Comparison of ENCODE assay signal across 1 cellular context in the genomic region with DNA sequence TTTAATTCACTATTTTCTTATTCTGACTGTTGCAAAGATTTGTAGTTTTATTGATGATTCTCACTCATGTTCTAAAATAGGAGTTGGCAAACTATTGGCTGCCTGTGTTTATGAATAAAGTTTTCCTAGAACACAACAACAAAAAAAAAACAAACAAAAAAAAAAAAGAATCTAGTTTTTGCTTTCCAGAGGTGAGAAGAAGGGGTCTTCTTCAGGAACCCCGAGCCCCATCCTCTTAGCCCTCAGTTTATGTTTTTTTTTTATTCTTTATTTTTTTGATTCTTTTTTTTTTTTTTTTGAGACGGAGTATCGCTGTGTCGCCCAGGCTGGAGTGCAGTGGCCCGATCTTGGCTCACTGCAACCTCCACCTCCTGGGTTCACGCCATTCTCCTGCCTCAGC.
TF ChIP-seq lines count a peak whose summit lies in the region.

No MANE protein-coding gene starts in this region.

TF ChIP-seq in GM12878, 131 proteins besides CTCF, POLR2A, EP300 and RAD21 (continued from another document):
- TF ChIP-seq, protein P1, sequence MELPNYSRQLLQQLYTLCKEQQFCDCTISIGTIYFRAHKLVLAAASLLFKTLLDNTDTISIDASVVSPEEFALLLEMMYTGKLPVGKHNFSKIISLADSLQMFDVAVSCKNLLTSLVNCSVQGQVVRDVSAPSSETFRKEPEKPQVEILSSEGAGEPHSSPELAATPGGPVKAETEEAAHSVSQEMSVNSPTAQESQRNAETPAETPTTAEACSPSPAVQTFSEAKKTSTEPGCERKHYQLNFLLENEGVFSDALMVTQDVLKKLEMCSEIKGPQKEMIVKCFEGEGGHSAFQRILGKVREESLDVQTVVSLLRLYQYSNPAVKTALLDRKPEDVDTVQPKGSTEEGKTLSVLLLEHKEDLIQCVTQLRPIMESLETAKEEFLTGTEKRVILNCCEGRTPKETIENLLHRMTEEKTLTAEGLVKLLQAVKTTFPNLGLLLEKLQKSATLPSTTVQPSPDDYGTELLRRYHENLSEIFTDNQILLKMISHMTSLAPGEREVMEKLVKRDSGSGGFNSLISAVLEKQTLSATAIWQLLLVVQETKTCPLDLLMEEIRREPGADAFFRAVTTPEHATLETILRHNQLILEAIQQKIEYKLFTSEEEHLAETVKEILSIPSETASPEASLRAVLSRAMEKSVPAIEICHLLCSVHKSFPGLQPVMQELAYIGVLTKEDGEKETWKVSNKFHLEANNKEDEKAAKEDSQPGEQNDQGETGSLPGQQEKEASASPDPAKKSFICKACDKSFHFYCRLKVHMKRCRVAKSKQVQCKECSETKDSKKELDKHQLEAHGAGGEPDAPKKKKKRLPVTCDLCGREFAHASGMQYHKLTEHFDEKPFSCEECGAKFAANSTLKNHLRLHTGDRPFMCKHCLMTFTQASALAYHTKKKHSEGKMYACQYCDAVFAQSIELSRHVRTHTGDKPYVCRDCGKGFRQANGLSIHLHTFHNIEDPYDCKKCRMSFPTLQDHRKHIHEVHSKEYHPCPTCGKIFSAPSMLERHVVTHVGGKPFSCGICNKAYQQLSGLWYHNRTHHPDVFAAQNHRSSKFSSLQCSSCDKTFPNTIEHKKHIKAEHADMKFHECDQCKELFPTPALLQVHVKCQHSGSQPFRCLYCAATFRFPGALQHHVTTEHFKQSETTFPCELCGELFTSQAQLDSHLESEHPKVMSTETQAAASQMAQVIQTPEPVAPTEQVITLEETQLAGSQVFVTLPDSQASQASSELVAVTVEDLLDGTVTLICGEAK (IDR thresholded peaks at IDR 0.05; ENCODE audit: borderline replicate concordance) = peak; percentile 50; the same call in 1 of the 2 replicates
